Comparison of ENCODE assay signal across 19 cellular contexts in the genomic region with DNA sequence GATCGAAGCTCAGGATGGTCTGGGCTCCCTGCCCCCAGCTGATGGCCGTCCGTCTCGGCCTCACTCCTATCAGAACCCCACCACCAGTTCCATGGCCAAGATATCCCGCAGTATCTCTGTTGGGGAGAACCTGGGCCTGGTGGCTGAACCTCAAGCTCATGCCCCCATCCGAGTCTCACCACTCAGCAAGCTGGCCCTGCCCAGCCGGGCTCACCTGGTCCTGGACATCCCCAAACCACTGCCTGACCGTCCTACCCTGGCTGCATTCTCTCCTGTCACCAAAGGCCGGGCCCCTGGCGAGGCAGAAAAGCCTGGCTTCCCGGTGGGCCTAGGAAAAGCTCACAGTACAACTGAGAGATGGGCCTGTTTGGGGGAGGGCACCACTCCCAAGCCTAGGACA. TPM values are rescaled to one million over a fixed set of nuclear protein-coding genes. Genes with fewer than 3 reads are reported as not detected.
DNase-seq lines count a peak whose midpoint lies in the region; ATAC-seq and TF ChIP-seq lines count a peak whose summit lies in the region.
"Had no signal": no experiment of that assay in that cellular context is flagged by ENCODE, and none has a peak within 500 bp of the region (broad histone marks: within the 10 kb centered on the region; RNA-seq: fewer than 3 reads in every experiment).

No MANE protein-coding gene starts in this region.

- H3K9me3 ChIP-seq in lower lobe of right lung: no peaks in the 10 kb centered on the region
- H3K9me3 ChIP-seq: BLaER1, Caco-2 had no signal

- peaks cover 6% of the 10 kb centered on the region for H3K4me1 ChIP-seq in lower lobe of right lung
- H3K4me1 ChIP-seq: Caco-2 had no signal

- H3K4me3 Mint-ChIP-seq in stimulated activated effector memory CD8-positive, alpha-beta T cell treated with anti-CD3 and anti-CD28 coated beads, Interleukin-12 subunit alpha, Interleukin-12 subunit beta, amount 100 ng/mL, for 72 hours: no peak overlapping the region
- H3K4me3 Mint-ChIP-seq: B cell; CD8-positive, alpha-beta T cell; GM23338; H9 had no signal

- DNase-seq in Right ventricle myocardium inferior (ENCODE audit: missing footprints): peak; percentile 46
- DNase-seq in left cardiac atrium: no peak
- DNase-seq in RWPE1 (ENCODE audit: low spot score): no peak
- peak; percentile 28 for DNase-seq in lower lobe of right lung
- no peak for DNase-seq in stimulated activated effector memory CD8-positive, alpha-beta T cell treated with anti-CD3 and anti-CD28 coated beads, Interleukin-12 subunit alpha, Interleukin-12 subunit beta, amount 100 ng/mL, for 72 hours (ENCODE audit: low spot score in 2 of 2)
- DNase-seq in NCI-H2029 (lab: John Stamatoyannopoulos, UW): no peak
- no peak for DNase-seq in GM13977 (ENCODE audit: low spot score)
- DNase-seq: Caco-2; CD4-positive, CD25-positive, alpha-beta regulatory T cell; DMS153; DND-41; H9 had no signal

- H3K4me1 Mint-ChIP-seq in stimulated activated effector memory CD8-positive, alpha-beta T cell treated with anti-CD3 and anti-CD28 coated beads, Interleukin-12 subunit alpha, Interleukin-12 subunit beta, amount 100 ng/mL, for 72 hours: peaks cover 16% of the 10 kb centered on the region

- intact Hi-C loops in Right ventricle myocardium inferior (cut with DNase I): no loop called here
- intact Hi-C loops in left cardiac atrium (cut with DNase I): no loop called here
- intact Hi-C loops in lower lobe of right lung (cut with DNase I): no loop called here

- peak overlapping the region; percentile 64 for H3K27ac Mint-ChIP-seq in stimulated activated effector memory CD8-positive, alpha-beta T cell treated with anti-CD3 and anti-CD28 coated beads, Interleukin-12 subunit alpha, Interleukin-12 subunit beta, amount 100 ng/mL, for 72 hours
- H3K27ac Mint-ChIP-seq: B cell; CD4-positive, CD25-positive, alpha-beta regulatory T cell; CD8-positive, alpha-beta T cell had no signal

- TF ChIP-seq CTCF in RWPE1 (conservative IDR thresholded peaks at IDR 0.05; ENCODE audit: low read depth) (no peak), lower lobe of right lung (IDR thresholded peaks at IDR 0.05) (no peak), GM13977 (IDR thresholded peaks at IDR 0.05; ENCODE audit: extremely low read depth, insufficient read depth, missing control alignments) (no peak)

- CTCF ChIA-PET in RWPE1 (lab: Yijun Ruan, JAX): interaction anchor here (0.6 to 1.1 kb wide), 2 partner anchors 12 to 155 kb away, joined by 3 read pairs; no protein-coding TSS in a partner anchor

- H3K27ac ChIP-seq in RWPE1 (peak overlapping the region; percentile 88), lower lobe of right lung (no peak overlapping the region)
- H3K27ac ChIP-seq: 22Rv1, BLaER1, C4-2B had no signal

- ATAC-seq in Right ventricle myocardium inferior: no peak
- ATAC-seq in left cardiac atrium: no peak
- ATAC-seq in lower lobe of right lung: no peak
- ATAC-seq in stimulated activated effector memory CD8-positive, alpha-beta T cell treated with anti-CD3 and anti-CD28 coated beads, Interleukin-12 subunit alpha, Interleukin-12 subunit beta, amount 100 ng/mL, for 72 hours: no peak
- ATAC-seq: CD8-positive, alpha-beta T cell; GM23338; HCT116 had no signal

- in situ Hi-C loops in GM13977 (cut with MboI; ENCODE audit: low pct_unique_long_range_greater_than_20kb, low sequenced_read_pairs, unreplicated experiment): no loop called here

- no peak overlapping the region for H3K4me3 ChIP-seq in lower lobe of right lung
- H3K4me3 ChIP-seq: BLaER1, GM23338 had no signal

- POLR2A ChIA-PET in RWPE1 (lab: Yijun Ruan, JAX; ENCODE audit: low non-redundant PET): no interaction called here

- peaks cover 71% of the 10 kb centered on the region for H3K36me3 ChIP-seq in lower lobe of right lung

- peaks cover 29% of the 10 kb centered on the region for H3K36me3 Mint-ChIP-seq in stimulated activated effector memory CD8-positive, alpha-beta T cell treated with anti-CD3 and anti-CD28 coated beads, Interleukin-12 subunit alpha, Interleukin-12 subunit beta, amount 100 ng/mL, for 72 hours

- no peaks in the 10 kb centered on the region for H3K9me3 Mint-ChIP-seq in stimulated activated effector memory CD8-positive, alpha-beta T cell treated with anti-CD3 and anti-CD28 coated beads, Interleukin-12 subunit alpha, Interleukin-12 subunit beta, amount 100 ng/mL, for 72 hours
- H3K9me3 Mint-ChIP-seq: CD4-positive, CD25-positive, alpha-beta regulatory T cell; CD8-positive, alpha-beta T cell; GM23338; H9 had no signal

- H3K27me3 ChIP-seq in lower lobe of right lung (ENCODE audit: low read depth): no peaks in the 10 kb centered on the region

RNA-seq across cellular contexts. Expression of a gene that starts 4.4 kb away (rescaled TPM):
- total RNA-seq in Right ventricle myocardium inferior: 12.6 TPM
- total RNA-seq in left cardiac atrium: 10 to 100 TPM in 1 of 2 donors, 1 to 10 TPM in 1; 8.8 to 11.7 TPM
- total RNA-seq in lower lobe of right lung: 24.3 TPM

RNA-seq across cellular contexts. Expression of a gene that starts 15.1 kb away (rescaled TPM):
- total RNA-seq in Right ventricle myocardium inferior (5.8 TPM), left cardiac atrium (1 to 10 TPM; 5.4 to 7.2 TPM), lower lobe of right lung (13.8 TPM)

RNA-seq across cellular contexts. Expression of a gene that starts 49.2 kb away (rescaled TPM):
- total RNA-seq in Right ventricle myocardium inferior (14.4 TPM), left cardiac atrium (10 to 100 TPM; 13.9 to 19.0 TPM), lower lobe of right lung (17.0 TPM)

Comparison
In these comparisons a context has a peak if more than half of its experiments do, and no peak if none do; other contexts are left out.
1. DNase-seq: peak in Right ventricle myocardium inferior (single experiment) and lower lobe of right lung (single experiment); none in left cardiac atrium (single experiment), RWPE1 (single experiment), stimulated activated effector memory CD8-positive, alpha-beta T cell treated with anti-CD3 and anti-CD28 coated beads, Interleukin-12 subunit alpha, Interleukin-12 subunit beta, amount 100 ng/mL, for 72 hours (0 of 2), NCI-H2029 (single experiment) and GM13977 (single experiment).